Comparison of ENCODE assay signal across 36 cellular contexts in genomic region chr3:95029644-95030043, GRCh38.
"Had no signal": no experiment of that assay in that cellular context is flagged by ENCODE, and none has a peak within 500 bp of the region (broad histone marks: within the 10 kb centered on the region; RNA-seq: fewer than 3 reads in every experiment).

No MANE protein-coding gene starts in this region.

- FAIRE-seq: astrocyte, TTC549 had no signal

- H3K9me3 ChIP-seq: body of pancreas had no signal

- H3K4me1 ChIP-seq: adrenal gland, body of pancreas, breast epithelium had no signal

- H3K36me3 ChIP-seq: adrenal gland, brain microvascular endothelial cell, breast epithelium had no signal

- H3K9me3 Mint-ChIP-seq: activated CD4-positive, alpha-beta T cell treated with anti-CD3 and anti-CD28 coated beads, Interleukin-2, amount 10 ng/mL, durations not matched to agents 24 days and 14 days; activated naive CD8-positive, alpha-beta T cell treated with anti-CD3 and anti-CD28 coated beads for 36 hours had no signal

- H3K4me3 Mint-ChIP-seq: activated B cell treated with CpG ODN at 0.5 μM for 24 hours; activated CD4-positive, alpha-beta memory T cell treated with anti-CD3 and anti-CD28 coated beads for 36 hours; activated CD4-positive, alpha-beta T cell treated with anti-CD3 and anti-CD28 coated beads, Interleukin-2, amount 10 ng/mL, durations not matched to agents 24 days and 14 days; activated CD8-positive, alpha-beta T cell treated with anti-CD3 and anti-CD28 coated beads for 36 hours; activated naive CD4-positive, alpha-beta T cell treated with anti-CD3 and anti-CD28 coated beads for 36 hours; activated naive CD8-positive, alpha-beta T cell treated with anti-CD3 and anti-CD28 coated beads for 36 hours; activated T-cell treated with anti-CD3 and anti-CD28 coated beads, Interleukin-2, amount 50 U/mL, for 4 hours; activated T-cell treated with anti-CD3 and anti-CD28 coated beads, Interleukin-2, amount 50 U/mL, for 72 hours; activated T-helper 1 cell treated with anti-CD3 and anti-CD28 coated beads, Interleukin-12 subunit alpha, Interleukin-12 subunit beta, Interleukin-2, Interleukin-4 antibody, amounts not matched to agents 30 ng/mL and 10 ng/mL and 1 ng/mL, durations not matched to agents 14 hours and 24 hours and 36 hours; activated T-helper 17 cell treated with anti-CD3 and anti-CD28 coated beads, Interleukin-2, amount 50 U/mL, for 72 hours; T-helper 1 cell treated with Interleukin-12 subunit alpha and Interleukin-12 subunit beta and Interleukin-4 antibody, amounts not matched to agents 30 μg/mL and 1 μg/mL, for 36 hours; T-helper 2 cell treated with Interferon-gamma antibody and Interleukin-4, amounts not matched to agents 5 μg/mL and 100 μg/mL, for 36 hours had no signal

- H3K27me3 ChIP-seq: adrenal gland, body of pancreas, brain microvascular endothelial cell, breast epithelium had no signal

- H3K27ac ChIP-seq: adrenal gland, body of pancreas, brain microvascular endothelial cell, breast epithelium, VCaP had no signal

- H3K4me3 ChIP-seq: adrenal gland, body of pancreas, breast epithelium had no signal

- ATAC-seq: activated CD8-positive, alpha-beta T cell treated with anti-CD3 and anti-CD28 coated beads for 36 hours; activated naive CD4-positive, alpha-beta T cell treated with anti-CD3 and anti-CD28 coated beads, Interleukin-2, amount 50 U/mL, for 72 hours; activated T-cell treated with anti-CD3 and anti-CD28 coated beads, Interleukin-2, amount 50 U/mL, for 4 hours; activated T-cell treated with anti-CD3 and anti-CD28 coated beads, Interleukin-2, amount 50 U/mL, for 72 hours; activated T-helper 17 cell treated with anti-CD3 and anti-CD28 coated beads, Interleukin-2, amount 50 U/mL, for 72 hours; body of pancreas had no signal

- DNase-seq: activated B cell treated with CpG ODN at 0.5 μM for 24 hours; activated CD4-positive, alpha-beta memory T cell treated with anti-CD3 and anti-CD28 coated beads for 36 hours; activated CD4-positive, alpha-beta T cell treated with anti-CD3 and anti-CD28 coated beads for 4 hours; activated CD4-positive, alpha-beta T cell treated with anti-CD3 and anti-CD28 coated beads, Interleukin-2, amount 10 ng/mL, durations not matched to agents 24 days and 14 days; activated CD4-positive, alpha-beta T cell treated with anti-CD3 and anti-CD28 coated beads, Interleukin-2, amount 50 U/mL, for 1 hour; activated CD4-positive, alpha-beta T cell treated with anti-CD3 and anti-CD28 coated beads, Interleukin-2, amount 50 U/mL, for 4 hours; activated CD4-positive, CD25-positive, alpha-beta regulatory T cell treated with anti-CD3 and anti-CD28 coated beads, Interleukin-2, amount 50 U/mL, for 72 hours; activated CD8-positive, alpha-beta memory T cell treated with anti-CD3 and anti-CD28 coated beads, Interleukin-2, amount 50 U/mL, for 4 hours; activated CD8-positive, alpha-beta T cell treated with anti-CD3 and anti-CD28 coated beads for 36 hours; activated effector memory CD4-positive, alpha-beta T cell treated with anti-CD3 and anti-CD28 coated beads, Interleukin-2, amount 50 U/mL, for 16 hours; activated gamma-delta T cell treated with Interleukin-2 at 50 U/mL for 16 hours; activated naive CD4-positive, alpha-beta T cell; activated naive CD4-positive, alpha-beta T cell treated with anti-CD3 and anti-CD28 coated beads for 36 hours; activated naive CD4-positive, alpha-beta T cell treated with anti-CD3 and anti-CD28 coated beads, Interleukin-2, amount 50 U/mL, for 16 hours; activated naive CD8-positive, alpha-beta T cell treated with anti-CD3 and anti-CD28 coated beads for 36 hours; activated T-cell treated with anti-CD3 and anti-CD28 coated beads for 4 hours; activated T-cell treated with anti-CD3 and anti-CD28 coated beads, Interleukin-2, amount 50 U/mL, for 1 hour; activated T-cell treated with anti-CD3 and anti-CD28 coated beads, Interleukin-2, amount 50 U/mL, for 4 hours; activated T-cell treated with anti-CD3 and anti-CD28 coated beads, Interleukin-2, amount 50 U/mL, for 72 hours; adrenal gland; amniotic stem cell; aorta; body of pancreas; brain microvascular endothelial cell; central memory CD4-positive, alpha-beta T cell; T-helper 2 cell; T-helper 9 cell had no signal

- H3K4me1 Mint-ChIP-seq: activated B cell treated with CpG ODN at 0.5 μM for 24 hours; activated CD4-positive, alpha-beta T cell treated with anti-CD3 and anti-CD28 coated beads, Interleukin-2, amount 10 ng/mL, durations not matched to agents 24 days and 14 days; activated naive CD8-positive, alpha-beta T cell treated with anti-CD3 and anti-CD28 coated beads for 36 hours; activated T-helper 17 cell treated with anti-CD3 and anti-CD28 coated beads, Interleukin-2, amount 50 U/mL, for 72 hours had no signal

- H3K27ac Mint-ChIP-seq: activated B cell treated with CpG ODN at 0.5 μM for 24 hours; activated CD4-positive, alpha-beta memory T cell treated with anti-CD3 and anti-CD28 coated beads for 36 hours; activated CD4-positive, alpha-beta T cell treated with anti-CD3 and anti-CD28 coated beads, Interleukin-2, amount 10 ng/mL, durations not matched to agents 24 days and 14 days; activated CD8-positive, alpha-beta T cell treated with anti-CD3 and anti-CD28 coated beads for 36 hours; activated naive CD4-positive, alpha-beta T cell treated with anti-CD3 and anti-CD28 coated beads for 36 hours; activated naive CD4-positive, alpha-beta T cell treated with anti-CD3 and anti-CD28 coated beads, Interleukin-2, amount 50 U/mL, for 72 hours; activated naive CD8-positive, alpha-beta T cell treated with anti-CD3 and anti-CD28 coated beads for 36 hours; activated T-cell treated with anti-CD3 and anti-CD28 coated beads, Interleukin-2, amount 50 U/mL, for 72 hours; activated T-helper 1 cell treated with anti-CD3 and anti-CD28 coated beads, Interleukin-12 subunit alpha, Interleukin-12 subunit beta, Interleukin-2, Interleukin-4 antibody, amounts not matched to agents 30 ng/mL and 10 ng/mL and 1 ng/mL, durations not matched to agents 14 hours and 24 hours and 36 hours; activated T-helper 17 cell treated with anti-CD3 and anti-CD28 coated beads, Interleukin-2, amount 50 U/mL, for 72 hours; T-helper 1 cell treated with Interleukin-12 subunit alpha and Interleukin-12 subunit beta and Interleukin-4 antibody, amounts not matched to agents 30 μg/mL and 1 μg/mL, for 36 hours; T-helper 2 cell treated with Interferon-gamma antibody and Interleukin-4, amounts not matched to agents 5 μg/mL and 100 μg/mL, for 36 hours had no signal

- H3K36me3 Mint-ChIP-seq: activated CD4-positive, alpha-beta memory T cell treated with anti-CD3 and anti-CD28 coated beads for 36 hours; activated naive CD4-positive, alpha-beta T cell treated with anti-CD3 and anti-CD28 coated beads, Interleukin-2, amount 50 U/mL, for 72 hours; activated naive CD8-positive, alpha-beta T cell treated with anti-CD3 and anti-CD28 coated beads for 36 hours had no signal
